ENCODE assay signal across 1 cellular context in the genomic region with DNA sequence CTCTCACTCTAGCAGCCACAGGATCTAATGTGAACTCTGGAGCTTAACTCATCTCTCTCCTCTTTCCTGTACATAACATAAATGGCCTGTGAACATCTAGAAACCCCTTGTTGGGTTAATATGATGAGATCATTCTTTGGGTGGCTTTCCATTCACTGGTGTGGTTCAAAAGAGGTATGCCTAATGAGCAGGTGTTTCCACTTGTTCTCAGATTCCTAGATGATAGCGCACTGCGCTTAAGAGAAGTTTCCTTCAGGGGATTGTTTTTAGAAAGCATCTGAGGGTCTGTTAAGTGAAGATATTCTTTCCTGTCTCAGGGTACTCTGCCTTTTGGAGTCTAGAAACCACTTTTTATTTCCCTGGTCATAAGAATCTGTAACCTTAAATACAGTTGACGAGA.
TF ChIP-seq lines count a peak whose summit lies in the region.

No MANE protein-coding gene starts in this region.

TF ChIP-seq in HEK293, 187 proteins besides CTCF, POLR2A, EP300 and RAD21 (continued from another document):
- TF ChIP-seq, protein P1, sequence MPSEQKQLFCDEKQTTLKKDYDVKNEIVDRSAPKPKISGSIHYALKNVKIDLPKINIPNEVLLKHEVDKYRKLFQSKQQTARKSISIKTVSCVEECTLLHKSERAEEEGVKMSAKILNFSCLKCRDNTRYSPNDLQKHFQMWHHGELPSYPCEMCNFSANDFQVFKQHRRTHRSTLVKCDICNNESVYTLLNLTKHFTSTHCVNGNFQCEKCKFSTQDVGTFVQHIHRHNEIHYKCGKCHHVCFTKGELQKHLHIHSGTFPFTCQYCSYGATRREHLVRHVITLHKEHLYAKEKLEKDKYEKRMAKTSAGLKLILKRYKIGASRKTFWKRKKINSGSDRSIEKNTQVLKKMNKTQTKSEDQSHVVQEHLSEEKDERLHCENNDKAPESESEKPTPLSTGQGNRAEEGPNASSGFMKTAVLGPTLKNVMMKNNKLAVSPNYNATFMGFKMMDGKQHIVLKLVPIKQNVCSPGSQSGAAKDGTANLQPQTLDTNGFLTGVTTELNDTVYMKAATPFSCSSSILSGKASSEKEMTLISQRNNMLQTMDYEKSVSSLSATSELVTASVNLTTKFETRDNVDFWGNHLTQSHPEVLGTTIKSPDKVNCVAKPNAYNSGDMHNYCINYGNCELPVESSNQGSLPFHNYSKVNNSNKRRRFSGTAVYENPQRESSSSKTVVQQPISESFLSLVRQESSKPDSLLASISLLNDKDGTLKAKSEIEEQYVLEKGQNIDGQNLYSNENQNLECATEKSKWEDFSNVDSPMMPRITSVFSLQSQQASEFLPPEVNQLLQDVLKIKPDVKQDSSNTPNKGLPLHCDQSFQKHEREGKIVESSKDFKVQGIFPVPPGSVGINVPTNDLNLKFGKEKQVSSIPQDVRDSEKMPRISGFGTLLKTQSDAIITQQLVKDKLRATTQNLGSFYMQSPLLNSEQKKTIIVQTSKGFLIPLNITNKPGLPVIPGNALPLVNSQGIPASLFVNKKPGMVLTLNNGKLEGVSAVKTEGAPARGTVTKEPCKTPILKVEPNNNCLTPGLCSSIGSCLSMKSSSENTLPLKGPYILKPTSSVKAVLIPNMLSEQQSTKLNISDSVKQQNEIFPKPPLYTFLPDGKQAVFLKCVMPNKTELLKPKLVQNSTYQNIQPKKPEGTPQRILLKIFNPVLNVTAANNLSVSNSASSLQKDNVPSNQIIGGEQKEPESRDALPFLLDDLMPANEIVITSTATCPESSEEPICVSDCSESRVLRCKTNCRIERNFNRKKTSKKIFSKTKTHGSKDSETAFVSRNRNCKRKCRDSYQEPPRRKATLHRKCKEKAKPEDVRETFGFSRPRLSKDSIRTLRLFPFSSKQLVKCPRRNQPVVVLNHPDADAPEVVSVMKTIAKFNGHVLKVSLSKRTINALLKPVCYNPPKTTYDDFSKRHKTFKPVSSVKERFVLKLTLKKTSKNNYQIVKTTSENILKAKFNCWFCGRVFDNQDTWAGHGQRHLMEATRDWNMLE (tag by site-specific recombination; conservative IDR thresholded peaks at IDR 0.05; ENCODE audit: low read depth) = no peak
- TF ChIP-seq, protein P2, sequence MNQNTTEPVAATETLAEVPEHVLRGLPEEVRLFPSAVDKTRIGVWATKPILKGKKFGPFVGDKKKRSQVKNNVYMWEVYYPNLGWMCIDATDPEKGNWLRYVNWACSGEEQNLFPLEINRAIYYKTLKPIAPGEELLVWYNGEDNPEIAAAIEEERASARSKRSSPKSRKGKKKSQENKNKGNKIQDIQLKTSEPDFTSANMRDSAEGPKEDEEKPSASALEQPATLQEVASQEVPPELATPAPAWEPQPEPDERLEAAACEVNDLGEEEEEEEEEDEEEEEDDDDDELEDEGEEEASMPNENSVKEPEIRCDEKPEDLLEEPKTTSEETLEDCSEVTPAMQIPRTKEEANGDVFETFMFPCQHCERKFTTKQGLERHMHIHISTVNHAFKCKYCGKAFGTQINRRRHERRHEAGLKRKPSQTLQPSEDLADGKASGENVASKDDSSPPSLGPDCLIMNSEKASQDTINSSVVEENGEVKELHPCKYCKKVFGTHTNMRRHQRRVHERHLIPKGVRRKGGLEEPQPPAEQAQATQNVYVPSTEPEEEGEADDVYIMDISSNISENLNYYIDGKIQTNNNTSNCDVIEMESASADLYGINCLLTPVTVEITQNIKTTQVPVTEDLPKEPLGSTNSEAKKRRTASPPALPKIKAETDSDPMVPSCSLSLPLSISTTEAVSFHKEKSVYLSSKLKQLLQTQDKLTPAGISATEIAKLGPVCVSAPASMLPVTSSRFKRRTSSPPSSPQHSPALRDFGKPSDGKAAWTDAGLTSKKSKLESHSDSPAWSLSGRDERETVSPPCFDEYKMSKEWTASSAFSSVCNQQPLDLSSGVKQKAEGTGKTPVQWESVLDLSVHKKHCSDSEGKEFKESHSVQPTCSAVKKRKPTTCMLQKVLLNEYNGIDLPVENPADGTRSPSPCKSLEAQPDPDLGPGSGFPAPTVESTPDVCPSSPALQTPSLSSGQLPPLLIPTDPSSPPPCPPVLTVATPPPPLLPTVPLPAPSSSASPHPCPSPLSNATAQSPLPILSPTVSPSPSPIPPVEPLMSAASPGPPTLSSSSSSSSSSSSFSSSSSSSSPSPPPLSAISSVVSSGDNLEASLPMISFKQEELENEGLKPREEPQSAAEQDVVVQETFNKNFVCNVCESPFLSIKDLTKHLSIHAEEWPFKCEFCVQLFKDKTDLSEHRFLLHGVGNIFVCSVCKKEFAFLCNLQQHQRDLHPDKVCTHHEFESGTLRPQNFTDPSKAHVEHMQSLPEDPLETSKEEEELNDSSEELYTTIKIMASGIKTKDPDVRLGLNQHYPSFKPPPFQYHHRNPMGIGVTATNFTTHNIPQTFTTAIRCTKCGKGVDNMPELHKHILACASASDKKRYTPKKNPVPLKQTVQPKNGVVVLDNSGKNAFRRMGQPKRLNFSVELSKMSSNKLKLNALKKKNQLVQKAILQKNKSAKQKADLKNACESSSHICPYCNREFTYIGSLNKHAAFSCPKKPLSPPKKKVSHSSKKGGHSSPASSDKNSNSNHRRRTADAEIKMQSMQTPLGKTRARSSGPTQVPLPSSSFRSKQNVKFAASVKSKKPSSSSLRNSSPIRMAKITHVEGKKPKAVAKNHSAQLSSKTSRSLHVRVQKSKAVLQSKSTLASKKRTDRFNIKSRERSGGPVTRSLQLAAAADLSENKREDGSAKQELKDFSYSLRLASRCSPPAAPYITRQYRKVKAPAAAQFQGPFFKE (tag by site-specific recombination; IDR thresholded peaks at IDR 0.05; ENCODE audit: borderline replicate concordance) = no peak
- no peak for TF ChIP-seq ZBTB21 (tag by site-specific recombination; IDR thresholded peaks at IDR 0.05)
- TF ChIP-seq, protein P3, sequence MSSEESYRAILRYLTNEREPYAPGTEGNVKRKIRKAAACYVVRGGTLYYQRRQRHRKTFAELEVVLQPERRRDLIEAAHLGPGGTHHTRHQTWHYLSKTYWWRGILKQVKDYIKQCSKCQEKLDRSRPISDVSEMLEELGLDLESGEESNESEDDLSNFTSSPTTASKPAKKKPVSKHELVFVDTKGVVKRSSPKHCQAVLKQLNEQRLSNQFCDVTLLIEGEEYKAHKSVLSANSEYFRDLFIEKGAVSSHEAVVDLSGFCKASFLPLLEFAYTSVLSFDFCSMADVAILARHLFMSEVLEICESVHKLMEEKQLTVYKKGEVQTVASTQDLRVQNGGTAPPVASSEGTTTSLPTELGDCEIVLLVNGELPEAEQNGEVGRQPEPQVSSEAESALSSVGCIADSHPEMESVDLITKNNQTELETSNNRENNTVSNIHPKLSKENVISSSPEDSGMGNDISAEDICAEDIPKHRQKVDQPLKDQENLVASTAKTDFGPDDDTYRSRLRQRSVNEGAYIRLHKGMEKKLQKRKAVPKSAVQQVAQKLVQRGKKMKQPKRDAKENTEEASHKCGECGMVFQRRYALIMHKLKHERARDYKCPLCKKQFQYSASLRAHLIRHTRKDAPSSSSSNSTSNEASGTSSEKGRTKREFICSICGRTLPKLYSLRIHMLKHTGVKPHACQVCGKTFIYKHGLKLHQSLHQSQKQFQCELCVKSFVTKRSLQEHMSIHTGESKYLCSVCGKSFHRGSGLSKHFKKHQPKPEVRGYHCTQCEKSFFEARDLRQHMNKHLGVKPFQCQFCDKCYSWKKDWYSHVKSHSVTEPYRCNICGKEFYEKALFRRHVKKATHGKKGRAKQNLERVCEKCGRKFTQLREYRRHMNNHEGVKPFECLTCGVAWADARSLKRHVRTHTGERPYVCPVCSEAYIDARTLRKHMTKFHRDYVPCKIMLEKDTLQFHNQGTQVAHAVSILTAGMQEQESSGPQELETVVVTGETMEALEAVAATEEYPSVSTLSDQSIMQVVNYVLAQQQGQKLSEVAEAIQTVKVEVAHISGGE (tag by site-specific recombination; conservative IDR thresholded peaks at IDR 0.05; ENCODE audit: low read depth) = no peak
